Comparison of ENCODE assay signal across 1 cellular context in genomic region chr1:52695627-52696026, GRCh38.
TF ChIP-seq lines count a peak whose summit lies in the region.

No MANE protein-coding gene starts in this region.

TF ChIP-seq in WTC11, 78 proteins besides CTCF, POLR2A, EP300 and RAD21:
- TF ChIP-seq GABPB1 (CRISPR knock-in tag; IDR thresholded peaks at IDR 0.05) (no peak), ZNF396 (CRISPR knock-in tag; IDR thresholded peaks at IDR 0.05; ENCODE audit: borderline replicate concordance) (no peak), ETV6 (CRISPR knock-in tag; IDR thresholded peaks at IDR 0.05) (no peak), SOX15 (CRISPR knock-in tag; IDR thresholded peaks at IDR 0.05) (no peak), STAT6 (CRISPR knock-in tag; conservative IDR thresholded peaks at IDR 0.05; ENCODE audit: low read depth) (no peak), ATF6 (CRISPR knock-in tag; IDR thresholded peaks at IDR 0.05) (no peak), ZNF532 (CRISPR knock-in tag; IDR thresholded peaks at IDR 0.05; ENCODE audit: borderline replicate concordance) (no peak), TCF7 (CRISPR knock-in tag; IDR thresholded peaks at IDR 0.05; ENCODE audit: low read depth) (no peak), IRF2 (CRISPR knock-in tag; IDR thresholded peaks at IDR 0.05; ENCODE audit: borderline replicate concordance, low read depth) (no peak), MYBL2 (CRISPR knock-in tag; IDR thresholded peaks at IDR 0.05) (no peak), ZNF416 (CRISPR knock-in tag; IDR thresholded peaks at IDR 0.05) (no peak), ZNF281 (CRISPR knock-in tag; IDR thresholded peaks at IDR 0.05) (no peak), E2F1 (CRISPR knock-in tag; IDR thresholded peaks at IDR 0.05) (no peak), E2F4 (CRISPR knock-in tag; IDR thresholded peaks at IDR 0.05; ENCODE audit: borderline replicate concordance, low read depth) (no peak), ERG (CRISPR knock-in tag; IDR thresholded peaks at IDR 0.05) (no peak), ZNF317 (CRISPR knock-in tag; IDR thresholded peaks at IDR 0.05; ENCODE audit: borderline replicate concordance, low read depth) (no peak), ARID4B (CRISPR knock-in tag; IDR thresholded peaks at IDR 0.05; ENCODE audit: borderline replicate concordance) (no peak), SMAD4 (CRISPR knock-in tag; IDR thresholded peaks at IDR 0.05) (no peak), CREM (CRISPR knock-in tag; IDR thresholded peaks at IDR 0.05) (no peak), ZBTB21 (CRISPR knock-in tag; IDR thresholded peaks at IDR 0.05; ENCODE audit: borderline replicate concordance) (no peak)
TF ChIP-seq in WTC11: peak in this region for 0.
